14 cellular contexts compared by ENCODE assay signal in genomic region chr11:110196884-110197420, GRCh38.
"Had no signal": no experiment of that assay in that cellular context is flagged by ENCODE, and none has a peak within 500 bp of the region (broad histone marks: within the 10 kb centered on the region; RNA-seq: fewer than 3 reads in every experiment).

No MANE protein-coding gene starts in this region.

- H3K9me3 Mint-ChIP-seq: activated naive CD4-positive, alpha-beta T cell treated with anti-CD3 and anti-CD28 coated beads for 36 hours; activated naive CD8-positive, alpha-beta T cell treated with anti-CD3 and anti-CD28 coated beads, Interleukin-2, amount 50 U/mL, for 24 hours; nephron had no signal

- DNase-seq: activated CD4-positive, alpha-beta T cell treated with anti-CD3 and anti-CD28 coated beads for 1 hour; activated CD4-positive, alpha-beta T cell treated with anti-CD3 and anti-CD28 coated beads, Interleukin-2, amount 50 U/mL, for 4 hours; activated naive CD4-positive, alpha-beta T cell treated with anti-CD3 and anti-CD28 coated beads for 36 hours; activated naive CD8-positive, alpha-beta T cell treated with anti-CD3 and anti-CD28 coated beads, Interleukin-2, amount 50 U/mL, for 24 hours; activated T-cell treated with anti-CD3 and anti-CD28 coated beads, Interleukin-2, amount 50 U/mL, for 1 hour; aorta; left ventricle myocardium inferior; nucleus accumbens; posterior cingulate gyrus; small intestine had no signal

- H3K4me3 Mint-ChIP-seq: activated naive CD4-positive, alpha-beta T cell treated with anti-CD3 and anti-CD28 coated beads for 36 hours; activated naive CD8-positive, alpha-beta T cell treated with anti-CD3 and anti-CD28 coated beads, Interleukin-2, amount 50 U/mL, for 24 hours; nephron had no signal

- H3K9me3 ChIP-seq: left ventricle myocardium inferior, thoracic aorta had no signal

- H3K4me1 ChIP-seq: left ventricle myocardium inferior had no signal

- ATAC-seq: activated naive CD8-positive, alpha-beta T cell treated with anti-CD3 and anti-CD28 coated beads, Interleukin-2, amount 50 U/mL, for 24 hours had no signal

- H3K27me3 ChIP-seq: dorsolateral prefrontal cortex had no signal

- H3K36me3 ChIP-seq: left ventricle myocardium inferior, thoracic aorta had no signal

- H3K27ac Mint-ChIP-seq: activated naive CD4-positive, alpha-beta T cell treated with anti-CD3 and anti-CD28 coated beads for 36 hours; activated naive CD8-positive, alpha-beta T cell treated with anti-CD3 and anti-CD28 coated beads, Interleukin-2, amount 50 U/mL, for 24 hours; activated T-helper 2 cell treated with anti-CD3 and anti-CD28 coated beads, Interferon-gamma antibody, Interleukin-2, Interleukin-4, amounts not matched to agents 10 μg/mL and 5 μg/mL and 100 μg/mL, durations not matched to agents 14 hours and 24 hours and 36 hours had no signal

- H3K4me3 ChIP-seq: dorsolateral prefrontal cortex, left ventricle myocardium inferior, thoracic aorta had no signal

- H3K27ac ChIP-seq: dorsolateral prefrontal cortex, left ventricle myocardium inferior, thoracic aorta had no signal
